ENCODE assay signal across 15 cellular contexts in the genomic region with DNA sequence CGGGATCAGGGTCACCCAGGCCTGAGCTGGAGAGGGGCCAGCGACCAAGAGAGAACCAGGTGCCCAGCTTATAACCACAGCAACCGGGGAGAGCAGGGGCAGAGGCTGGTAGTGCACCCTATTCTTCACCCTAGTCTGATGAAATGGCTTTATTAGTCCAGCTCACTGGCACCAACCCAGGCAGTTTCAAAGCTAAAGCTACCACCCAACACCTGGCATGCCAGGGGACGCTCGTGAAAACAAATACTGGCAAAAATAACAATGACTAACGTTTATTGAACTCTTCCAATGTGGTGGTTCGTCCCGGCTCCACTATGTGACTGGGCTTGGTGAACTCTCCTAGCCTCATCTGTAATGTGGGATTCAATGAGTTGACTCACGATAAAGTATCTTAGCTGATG. TPM values are rescaled to one million over a fixed set of nuclear protein-coding genes. Genes with fewer than 3 reads are reported as not detected.
DNase-seq lines count a peak whose midpoint lies in the region; FAIRE-seq lines count a peak whose summit lies in the region.
"Had no signal": no experiment of that assay in that cellular context is flagged by ENCODE, and none has a peak within 500 bp of the region (broad histone marks: within the 10 kb centered on the region; RNA-seq: fewer than 3 reads in every experiment).

No MANE protein-coding gene starts in this region.

- DNase-seq in M059J (ENCODE audit: low read depth) (peak; percentile 72), RPMI8226 (peak; percentile 100), glomerular visceral epithelial cell (ENCODE audit: extremely low spot score) (peak; percentile 83), urothelium cell line (ENCODE audit: low spot score) (peak; percentile 63), putamen (ENCODE audit: low spot score) (no peak), cerebellar cortex (ENCODE audit: low spot score) (no peak), hypothalamus (lab: John Stamatoyannopoulos, UW) (no peak)
- DNase-seq: activated CD4-positive, alpha-beta T cell treated with anti-CD3 and anti-CD28 coated beads for 4 hours; activated T-cell treated with anti-CD3 and anti-CD28 coated beads, Interleukin-2, amount 50 U/mL, for 4 hours; NCI-H524 treated with DMSO at 0.1 percent for 48 hours; Right ventricle myocardium superior; stimulated activated CD4-positive, alpha-beta T cell treated with anti-CD3 and anti-CD28 coated beads, Interleukin-2, amount 100 ng/mL, for 48 hours; upper lobe of left lung had no signal

- FAIRE-seq in urothelium cell line (lab: Jason Lieb, UNC): no peak

RNA-seq across cellular contexts. Expression of a gene that starts 30.6 kb away (rescaled TPM):
- not detected in 2 replicates for total RNA-seq in M059J (2014; rRNA removed; shearing (Covaris generic))
- total RNA-seq: pulmonary artery endothelial cell; Right ventricle myocardium superior; T-helper 2 cell treated with Interferon-gamma antibody and Interleukin-4, amounts not matched to agents 100 ng/mL and 5 ng/mL, for 36 hours had no signal

Comparison
In these comparisons a context has a peak if more than half of its experiments do, and no peak if none do; other contexts are left out.
1. DNase-seq: peak in M059J (single experiment), RPMI8226 (single experiment), glomerular visceral epithelial cell (single experiment) and urothelium cell line (single experiment); none in putamen (single experiment), cerebellar cortex (single experiment) and hypothalamus (0 of 51).